8 cellular contexts compared by ENCODE assay signal in the genomic region with DNA sequence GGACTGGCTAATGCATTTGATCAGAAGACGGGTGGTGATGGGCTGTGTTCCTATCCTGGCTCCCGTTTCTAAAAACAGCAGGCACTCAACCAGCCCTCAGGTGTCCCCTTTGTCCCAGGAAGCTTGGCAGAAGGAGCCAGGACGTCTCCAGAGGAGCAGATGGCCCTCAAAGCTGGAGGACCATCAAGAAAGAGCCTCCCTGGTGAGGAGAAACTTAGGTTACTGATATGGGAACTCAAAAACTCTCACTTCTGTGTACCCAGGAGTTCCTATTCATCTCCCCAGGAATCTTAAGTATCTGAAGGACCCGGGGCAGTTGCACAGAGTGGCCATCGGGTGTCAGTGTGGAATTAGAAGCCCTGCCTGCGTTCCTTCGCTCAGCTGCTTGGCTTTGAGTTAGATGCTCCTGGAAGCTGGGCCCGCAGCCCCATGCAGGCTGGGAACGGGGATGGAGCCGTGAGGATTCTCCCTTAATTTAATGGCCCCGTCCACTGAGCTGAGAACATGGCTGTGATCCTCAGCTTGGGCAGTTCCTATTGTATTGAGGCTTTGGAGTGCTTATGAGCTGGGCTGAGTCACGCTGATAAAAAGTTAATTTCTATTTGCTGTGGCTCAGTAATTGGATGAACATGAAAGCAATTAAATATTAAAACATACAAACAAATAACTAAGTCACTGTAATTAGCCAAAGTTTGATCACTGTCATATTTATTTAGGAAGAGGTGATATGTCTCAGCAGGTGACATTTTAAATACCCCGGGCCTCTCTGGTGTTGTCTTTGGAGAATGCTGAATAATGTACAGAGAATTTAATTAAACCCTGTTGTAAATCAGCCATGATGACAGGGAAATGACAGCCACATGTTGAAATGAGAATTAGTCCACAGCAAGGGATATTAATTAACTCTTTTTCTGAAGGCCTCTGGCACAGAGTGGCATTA.
DNase-seq lines count a peak whose midpoint lies in the region; ATAC-seq and TF ChIP-seq lines count a peak whose summit lies in the region.

No MANE protein-coding gene starts in this region.

- H3K18ac ChIP-seq in neuronal stem cell (ENCODE audit: low read length): peak overlapping the region; percentile 11

- H3K27me3 ChIP-seq in Peyer's patch: no peaks in the 10 kb centered on the region
- H3K27me3 ChIP-seq in neuronal stem cell (ENCODE audit: control insufficient read depth in 3 of 3, insufficient read depth in 3 of 3, low read depth in 1 of 3, low read length in 3 of 3): peaks cover 0 to 8% (median 0%) of the 10 kb centered on the region in 3 experiments
- H3K27me3 ChIP-seq in testis: no peaks in the 10 kb centered on the region

- H3K27ac ChIP-seq in Peyer's patch (no peak overlapping the region), neuronal stem cell (replicated peaks; ENCODE audit: low read length) (peak overlapping the region; percentile 38), testis (peak overlapping the region; percentile 11 to 12)

- TF ChIP-seq CTCF in LNCaP clone FGC (IDR thresholded peaks at IDR 0.05; ENCODE audit: control insufficient read depth, extremely low read depth, insufficient read depth) (peak; percentile 84), Peyer's patch (IDR thresholded peaks at IDR 0.05) (peak; percentile 39 to 84 (median 78)), testis (IDR thresholded peaks at IDR 0.05) (peak; percentile 78 to 84 (median 84))

- no peak overlapping the region for H3K4ac ChIP-seq in neuronal stem cell (ENCODE audit: low read length)

- no peak overlapping the region for H2BK15ac ChIP-seq in neuronal stem cell (ENCODE audit: low read length)

- H3K36me3 ChIP-seq in Peyer's patch: no peaks in the 10 kb centered on the region
- H3K36me3 ChIP-seq in neuronal stem cell (replicated peaks in 1 of 2; ENCODE audit: control insufficient read depth in 2 of 2, insufficient read depth in 2 of 2, low read length in 2 of 2): no peaks in the 10 kb centered on the region
- no peaks in the 10 kb centered on the region for H3K36me3 ChIP-seq in testis (ENCODE audit: low read depth, missing control alignments)

- H4K8ac ChIP-seq in neuronal stem cell (ENCODE audit: low read depth, low read length): no peak overlapping the region

- no peak overlapping the region for H2BK5ac ChIP-seq in neuronal stem cell (ENCODE audit: low read length)

- no peaks in the 10 kb centered on the region for H3K79me1 ChIP-seq in neuronal stem cell (ENCODE audit: low read depth, low read length)

- H3K9ac ChIP-seq in neuronal stem cell (ENCODE audit: low read depth, low read length, poor library complexity): no peak overlapping the region

- H2AFZ ChIP-seq in neuronal stem cell (ENCODE audit: low read length): peak overlapping the region; percentile 60

- no peak overlapping the region for H3K14ac ChIP-seq in neuronal stem cell (ENCODE audit: low read length)

- no peaks in the 10 kb centered on the region for H3K9me3 ChIP-seq in Peyer's patch
- peaks cover 0 to 6% of the 10 kb centered on the region in 2 donors for H3K9me3 ChIP-seq in neuronal stem cell (replicated peaks in 1 of 2; ENCODE audit: control insufficient read depth in 2 of 2, insufficient read depth in 1 of 2, low read depth in 1 of 2, low read length in 2 of 2)
- no peaks in the 10 kb centered on the region for H3K9me3 ChIP-seq in testis

- no peak overlapping the region for H3K4me2 ChIP-seq in neuronal stem cell (ENCODE audit: insufficient read depth, low read length, poor library complexity, severe bottlenecking)

- no peak overlapping the region for H2BK12ac ChIP-seq in neuronal stem cell (ENCODE audit: low read length)

- intact Hi-C loops in testis (cut with DNase I; ENCODE audit: low total_unique reads): loop anchor here (10.0 kb wide), 1 partner anchor 472 kb away; no protein-coding TSS in a partner anchor

- H4K91ac ChIP-seq in neuronal stem cell (ENCODE audit: low read depth, low read length, poor library complexity): no peak overlapping the region

- no peak overlapping the region for H2BK120ac ChIP-seq in neuronal stem cell (ENCODE audit: low read depth, low read length)

- no peak overlapping the region for H2AK5ac ChIP-seq in neuronal stem cell (ENCODE audit: low read depth, low read length)

- no CpG with 5 or more reads among the region's 13 CpGs for whole genome bisulfite sequencing in neuronal stem cell (ENCODE audit: extremely low coverage in 2 of 2, insufficient read length in 2 of 2, insufficient replicate concordance in 1 of 2), 2 donors
- 25 to 34% methylated on average over 9 to 13 of the region's 13 CpGs for WGBS in testis, 2 donors

- ATAC-seq in GM18498 (IDR thresholded peaks at IDR 0.05; ENCODE audit: unreplicated experiment): no peak

- no peak overlapping the region for H3K23ac ChIP-seq in neuronal stem cell (ENCODE audit: low read depth, low read length, poor library complexity)

- H3K4me1 ChIP-seq in Peyer's patch: peaks cover 0 to 20% (median 0%) of the 10 kb centered on the region in 4 donors
- H3K4me1 ChIP-seq in neuronal stem cell (ENCODE audit: control insufficient read depth in 2 of 2, insufficient read depth in 1 of 2, low read depth in 1 of 2, low read length in 2 of 2): peaks cover 25 to 33% of the 10 kb centered on the region in 2 donors
- H3K4me1 ChIP-seq in testis: peaks cover 7% of the 10 kb centered on the region

- TF ChIP-seq POLR2A in Peyer's patch (IDR thresholded peaks at IDR 0.05) (no peak), testis (IDR thresholded peaks at IDR 0.05) (no peak)

- DNase-seq in DMS153 treated with DMSO at 0.1 percent for 48 hours (lab: John Stamatoyannopoulos, UW; ENCODE audit: unreplicated experiment) (peak; percentile 87), LNCaP clone FGC (ENCODE audit: low read depth) (peak; percentile 73), Peyer's patch (peak; percentile 57 to 88 (median 66)), activated T-helper 1 cell treated with Interleukin-2 at 50 U/mL for 16 hours (ENCODE audit: low read depth) (peak; percentile 24), fibroblast of the conjunctiva (ENCODE audit: low read depth) (peak; percentile 81), neuronal stem cell (ENCODE audit: low spot score) (peak; percentile 85), testis (peak; percentile 91)

- H3K4me3 ChIP-seq in LNCaP clone FGC (ENCODE audit: low read depth, low read length) (no peak overlapping the region), Peyer's patch (no peak overlapping the region), neuronal stem cell (ENCODE audit: low read length in 2 of 2) (no peak overlapping the region), testis (no peak overlapping the region)

Comparison
In these comparisons a context has a peak if more than half of its experiments do, and no peak if none do; other contexts are left out.
1. DNase-seq: peak in every context shown above with its lines; median percentile 91 in testis; 87 in DMS153 treated with DMSO at 0.1 percent for 48 hours; 85 in neuronal stem cell; 81 in fibroblast of the conjunctiva; 73 in LNCaP clone FGC; 66 in Peyer's patch; 24 in activated T-helper 1 cell treated with Interleukin-2 at 50 U/mL for 16 hours.
2. H3K27ac ChIP-seq: peak in neuronal stem cell (single experiment) and testis (2 of 2); none in Peyer's patch (0 of 4).
3. Peak in every context shown above with its lines, with median percentiles within 50 percentile points of each other: CTCF ChIP-seq.